In genomic region chr15:78108300-78109084, GRCh38 we compare ENCODE assay signal across 8 cellular contexts. TPM values are rescaled to one million over a fixed set of nuclear protein-coding genes. Genes with fewer than 3 reads are reported as not detected.
A peak's percentile ranks its signal among the peaks of the same experiment; 100 is the strongest.
DNase-seq lines count a peak whose midpoint lies in the region; ATAC-seq and TF ChIP-seq lines count a peak whose summit lies in the region.

No MANE protein-coding gene starts in this region.

- no peaks in the 10 kb centered on the region for H3K9me3 ChIP-seq in right atrium auricular region
- no peaks in the 10 kb centered on the region for H3K9me3 ChIP-seq in sigmoid colon

- H3K27ac ChIP-seq in right atrium auricular region (no peak overlapping the region), sigmoid colon (no peak overlapping the region)

- H3K27me3 ChIP-seq in right atrium auricular region (no peaks in the 10 kb centered on the region), sigmoid colon (no peaks in the 10 kb centered on the region)

- no peak for TF ChIP-seq EP300 in sigmoid colon (IDR thresholded peaks at IDR 0.05)

- H3K4me3 ChIP-seq in AG10803 (ENCODE audit: low read length): no peak overlapping the region
- no peak overlapping the region for H3K4me3 ChIP-seq in right atrium auricular region
- H3K4me3 ChIP-seq in sigmoid colon: no peak overlapping the region

- H3K4me1 ChIP-seq in right atrium auricular region: peaks cover 0 to 1% of the 10 kb centered on the region in 2 donors
- no peaks in the 10 kb centered on the region for H3K4me1 ChIP-seq in sigmoid colon

- TF ChIP-seq CTCF in AG10803 (conservative IDR thresholded peaks at IDR 0.05; ENCODE audit: low read length) (peak; percentile 91), right atrium auricular region (IDR thresholded peaks at IDR 0.05) (peak; percentile 85 to 97), sigmoid colon (IDR thresholded peaks at IDR 0.05) (peak; percentile 76 to 97 (median 91))

- intact Hi-C loops in sigmoid colon (cut with DNase I): loop anchor here (1.0 to 2.0 kb wide), 2 partner anchors 108 to 142 kb away; no protein-coding TSS in a partner anchor

- no peaks in the 10 kb centered on the region for H3K36me3 ChIP-seq in right atrium auricular region
- no peaks in the 10 kb centered on the region for H3K36me3 ChIP-seq in sigmoid colon

- DNase-seq in AG10803 (ENCODE audit: low read depth) (peak; percentile 86), NCI-H146 (lab: John Stamatoyannopoulos, UW) (peak; percentile 64), T-helper 9 cell (peak; percentile 78), anterior cingulate cortex (lab: John Stamatoyannopoulos, UW) (peak in 55 of 58 donors; percentile 9 to 81 (median 54)), right atrium auricular region (ENCODE audit: low spot score) (peak; percentile 87), sigmoid colon (peak; percentile 92)

- no peak for TF ChIP-seq POLR2A in sigmoid colon (IDR thresholded peaks at IDR 0.05)

- ATAC-seq in GM19397 (IDR thresholded peaks at IDR 0.05; ENCODE audit: unreplicated experiment): peak; percentile 61
- ATAC-seq in HG03108 (IDR thresholded peaks at IDR 0.05; ENCODE audit: unreplicated experiment): no peak

- 33 to 42% methylated on average over 11 of the region's 11 CpGs for whole genome bisulfite sequencing in sigmoid colon, 2 donors

RNA-seq across cellular contexts. Expression of gene SH2D7, which starts 16.1 kb away (rescaled TPM):
- total RNA-seq in right atrium auricular region (not detected), sigmoid colon (not detected)
- 1 to 10 TPM in 2 of 3 donors, under 1 TPM in 1; 0.69 to 3.0 (median 2.5) TPM for polyA plus RNA-seq in sigmoid colon

RNA-seq across cellular contexts. Expression of gene CIB2, which starts 22.8 kb away (rescaled TPM):
- 10 to 100 TPM; 37.2 to 38.6 TPM for total RNA-seq in right atrium auricular region
- 10 to 100 TPM in 3 of 4 donors, 1 to 10 TPM in 1; 3.5 to 11.7 (median 10.4) TPM for total RNA-seq in sigmoid colon
- polyA plus RNA-seq in sigmoid colon: 10 to 100 TPM in 2 of 3 donors, 1 to 10 TPM in 1; 7.1 to 41.4 (median 16.9) TPM

RNA-seq across cellular contexts. Expression of gene TBC1D2B, which starts 31.0 kb away (rescaled TPM):
- 10 to 100 TPM; 12.5 to 27.7 TPM for total RNA-seq in right atrium auricular region
- 10 to 100 TPM; 25.3 to 47.1 (median 37.6) TPM for total RNA-seq in sigmoid colon
- 10 to 100 TPM in 2 of 3 donors, 1 to 10 TPM in 1; 7.6 to 30.3 (median 13.2) TPM for polyA plus RNA-seq in sigmoid colon

RNA-seq across cellular contexts. Expression of gene IDH3A, which starts 40.7 kb away (rescaled TPM):
- total RNA-seq in right atrium auricular region (100 to 1,000 TPM; 188 to 352 TPM), sigmoid colon (100 to 1,000 TPM in 1 of 4 donors, 10 to 100 TPM in 3; 74.9 to 106 (median 93.9) TPM)
- 10 to 100 TPM; 78.1 to 85.1 (median 79.5) TPM for polyA plus RNA-seq in sigmoid colon
